Comparison of ENCODE assay signal across 8 cellular contexts in genomic region chr7:156139112-156139511, GRCh38.
"Had no signal": no experiment of that assay in that cellular context is flagged by ENCODE, and none has a peak within 500 bp of the region (broad histone marks: within the 10 kb centered on the region; RNA-seq: fewer than 3 reads in every experiment).

No MANE protein-coding gene starts in this region.

- ATAC-seq: GM12878 had no signal

- FAIRE-seq: G401.6, GM12878, GM12891, GM12892, GM18507, GM19239 had no signal

- DNase-seq: GDM1, GF-D8 had no signal

- H3K4me3 ChIP-seq: GM12878 had no signal
